ENCODE assay signal across 13 cellular contexts in genomic region chr7:140541176-140541512, GRCh38.
DNase-seq lines count a peak whose midpoint lies in the region; FAIRE-seq and TF ChIP-seq lines count a peak whose summit lies in the region.
"Had no signal": no experiment of that assay in that cellular context is flagged by ENCODE, and none has a peak within 500 bp of the region (broad histone marks: within the 10 kb centered on the region; RNA-seq: fewer than 3 reads in every experiment).

No MANE protein-coding gene starts in this region.

- no peak overlapping the region for H3K56ac ChIP-seq in H1 (replicated peaks; ENCODE audit: insufficient read length, low read depth, low read length)

- peak overlapping the region; percentile 95 for H2BK5ac ChIP-seq in H1 (ENCODE audit: low read depth, low read length)

- peak overlapping the region; percentile 93 for H3K27ac Mint-ChIP-seq in type B pancreatic cell
- H3K27ac Mint-ChIP-seq: activated CD4-positive, alpha-beta memory T cell treated with anti-CD3 and anti-CD28 coated beads for 36 hours had no signal

- no peaks in the 10 kb centered on the region for H3K79me2 ChIP-seq in H1 (ENCODE audit: control insufficient read depth in 1 of 2, insufficient read depth in 2 of 2, low read length in 2 of 2)

- TF ChIP-seq RAD21 in H1 (IDR thresholded peaks at IDR 0.05 in 1 of 2, conservative IDR thresholded peaks at IDR 0.05 in 1 of 2; ENCODE audit: low read depth in 2 of 2, low read length in 2 of 2), result no peak

- no peak overlapping the region; the same call in 1 of the 2 replicates for H2AFZ ChIP-seq in H1 (ENCODE audit: low read length)

- H3K23me2 ChIP-seq in H1 (ENCODE audit: low read depth, low read length), result peaks cover 6% of the 10 kb centered on the region; the same call in 1 of the 2 replicates

- H4K91ac ChIP-seq in H1 (replicated peaks; ENCODE audit: insufficient read length, low read length), result peak overlapping the region; percentile 72

- no peak for FAIRE-seq in H1 (lab: Jason Lieb, UNC)
- FAIRE-seq: D721Med had no signal

- peak overlapping the region; percentile 71 for H2BK120ac ChIP-seq in H1 (replicated peaks; ENCODE audit: low read depth, low read length)

- H3K27me3 Mint-ChIP-seq in type B pancreatic cell, result no peaks in the 10 kb centered on the region
- H3K27me3 Mint-ChIP-seq: activated CD4-positive, alpha-beta memory T cell treated with anti-CD3 and anti-CD28 coated beads for 36 hours had no signal

- H2BK15ac ChIP-seq in H1 (ENCODE audit: low read length), result no peak overlapping the region

- H3K9me3 ChIP-seq in Peyer's patch (no peaks in the 10 kb centered on the region), H1 (ENCODE audit: insufficient read depth in 2 of 2, low read depth in 1 of 2, low read length in 1 of 2) (no peaks in the 10 kb centered on the region), muscle layer of colon (ENCODE audit: low read length) (no peaks in the 10 kb centered on the region)

- H4K5ac ChIP-seq in H1 (ENCODE audit: insufficient read length, low read depth, low read length), result peak overlapping the region; percentile 26

- 0 out of 2 replicates have a peak overlapping the region, but pooled peaks have one; percentile 75 for H2AK5ac ChIP-seq in H1 (ENCODE audit: low read depth, low read length)

- H2BK20ac ChIP-seq in H1 (ENCODE audit: low read length), result peak overlapping the region; percentile 61

- CTCF ChIA-PET in H1 (lab: Charles Lee; ENCODE audit: partially characterized antibody), result interaction anchor here (0.6 to 2.7 kb wide), 3 partner anchors 14 to 42 kb away, joined by 3 to 10 read pairs (median 4); no protein-coding TSS in a partner anchor

- no peak overlapping the region for H3K14ac ChIP-seq in H1 (ENCODE audit: insufficient read length)

- H3K36me3 ChIP-seq in Peyer's patch (no peaks in the 10 kb centered on the region), H1 (ENCODE audit: control insufficient read depth in 2 of 4, insufficient read depth in 4 of 4, low read length in 3 of 4) (no peaks in the 10 kb centered on the region), muscle layer of colon (ENCODE audit: insufficient read depth, low read length) (no peaks in the 10 kb centered on the region)

- no peak overlapping the region for H4K8ac ChIP-seq in H1 (ENCODE audit: extremely low read depth, insufficient read depth, low read length)

- peak overlapping the region; percentile 60; the same call in 1 of the 2 replicates for H3K18ac ChIP-seq in H1 (ENCODE audit: extremely low read depth, low read length)

- H3K27ac ChIP-seq in Peyer's patch, result peak overlapping the region in 3 of 4 donors; percentile 43 to 71 (median 67)
- H3K27ac ChIP-seq in H1 (ENCODE audit: low read depth, low read length), result peak overlapping the region; percentile 66; the same call in 1 of the 2 replicates
- H3K27ac ChIP-seq in muscle layer of colon (ENCODE audit: low read depth, low read length), result peak overlapping the region; percentile 49

- no peak for TF ChIP-seq CTCF in Peyer's patch (IDR thresholded peaks at IDR 0.05)
- no peak for TF ChIP-seq CTCF in H1 (IDR thresholded peaks at IDR 0.05; ENCODE audit: control extremely low read depth in 1 of 3, insufficient read depth in 1 of 3, low read depth in 1 of 3, low read length in 3 of 3)
- no peak for TF ChIP-seq CTCF in type B pancreatic cell (conservative IDR thresholded peaks at IDR 0.05)

- H3K23ac ChIP-seq in H1 (ENCODE audit: insufficient read length), result no peak overlapping the region

- no peaks in the 10 kb centered on the region for H4K20me1 ChIP-seq in H1 (replicated peaks in 1 of 2; ENCODE audit: control insufficient read depth in 1 of 2, insufficient read depth in 2 of 2, low read length in 2 of 2)

- peaks cover 38% of the 10 kb centered on the region for H3K4me1 Mint-ChIP-seq in type B pancreatic cell (ENCODE audit: unreplicated experiment)
- H3K4me1 Mint-ChIP-seq: central memory CD8-positive, alpha-beta T cell had no signal

- H3K27me3 ChIP-seq in Peyer's patch (no peaks in the 10 kb centered on the region), H1 (replicated peaks in 1 of 4; ENCODE audit: control insufficient read depth in 3 of 4, extremely low read depth in 1 of 4, insufficient read depth in 3 of 4, low read length in 3 of 4) (no peaks in the 10 kb centered on the region), muscle layer of colon (ENCODE audit: control insufficient read depth in 1 of 2, insufficient read depth in 2 of 2, low read length in 2 of 2) (no peaks in the 10 kb centered on the region)

- H3K36me3 Mint-ChIP-seq in type B pancreatic cell, result peaks cover 17% of the 10 kb centered on the region
- H3K36me3 Mint-ChIP-seq: activated CD4-positive, alpha-beta memory T cell treated with anti-CD3 and anti-CD28 coated beads for 36 hours had no signal

- H3K79me1 ChIP-seq in H1 (ENCODE audit: low read depth, low read length), result no peaks in the 10 kb centered on the region

- H3K9me3 Mint-ChIP-seq in type B pancreatic cell, result no peaks in the 10 kb centered on the region
- H3K9me3 Mint-ChIP-seq: activated CD4-positive, alpha-beta memory T cell treated with anti-CD3 and anti-CD28 coated beads for 36 hours; central memory CD8-positive, alpha-beta T cell had no signal

- H3K4me3 ChIP-seq in Peyer's patch (no peak overlapping the region), H1 (ENCODE audit: extremely low read depth in 1 of 4, insufficient read depth in 2 of 4, low read depth in 3 of 4, low read length in 4 of 4) (peak overlapping the region in 2 of 4 experiments; percentile 22 to 48; a peak in 4 of 8 replicates), muscle layer of colon (ENCODE audit: low read depth in 1 of 2, low read length in 2 of 2) (no peak overlapping the region)
- H3K4me3 ChIP-seq: K562 had no signal

- no peak for DNase-seq in Peyer's patch
- DNase-seq in H1 (ENCODE audit: low read depth in 1 of 2, low spot score in 2 of 2), result no peak
- no peak for DNase-seq in type B pancreatic cell (ENCODE audit: extremely low spot score, unreplicated experiment)
- no peak for DNase-seq in CD1c-positive myeloid dendritic cell (ENCODE audit: extremely low spot score)
- DNase-seq in kidney tubule cell (ENCODE audit: low spot score), result no peak
- DNase-seq in HCEC 1CT, result no peak
- DNase-seq: activated CD4-positive, alpha-beta memory T cell treated with anti-CD3 and anti-CD28 coated beads for 36 hours; activated effector memory CD4-positive, alpha-beta T cell treated with Interleukin-2 at 50 U/mL for 16 hours; stimulated activated CD4-positive, alpha-beta T cell treated with anti-CD3 and anti-CD28 coated beads, Interleukin-4, amount 100 ng/mL, for 4 hours had no signal

- H2BK12ac ChIP-seq in H1 (ENCODE audit: low read depth, low read length), result peak overlapping the region; percentile 68

- peaks cover 0 to 28% (median 0%) of the 10 kb centered on the region in 4 donors for H3K4me1 ChIP-seq in Peyer's patch
- peaks cover 6 to 22% (median 8%) of the 10 kb centered on the region in 4 experiments for H3K4me1 ChIP-seq in H1 (replicated peaks in 1 of 4; ENCODE audit: control insufficient read depth in 3 of 4, insufficient read depth in 4 of 4, low read length in 3 of 4)
- H3K4me1 ChIP-seq in muscle layer of colon (ENCODE audit: insufficient read depth, low read length), result peaks cover 18% of the 10 kb centered on the region

- H3K9ac ChIP-seq in H1 (replicated peaks in 1 of 4; ENCODE audit: extremely low read depth in 1 of 4, low read depth in 3 of 4, low read length in 3 of 4) (no peak overlapping the region), muscle layer of colon (ENCODE audit: low read length) (no peak overlapping the region)

- TF ChIP-seq POLR2A in Peyer's patch (IDR thresholded peaks at IDR 0.05) (no peak), H1 (IDR thresholded peaks at IDR 0.05; ENCODE audit: control extremely low read depth in 1 of 2, low read depth in 2 of 2, low read length in 2 of 2) (no peak)

- peak overlapping the region; percentile 76 to 79 for H3K4me2 ChIP-seq in H1 (ENCODE audit: insufficient read depth in 1 of 2, low read depth in 2 of 2, low read length in 2 of 2)

- no peak for TF ChIP-seq EP300 in H1 (IDR thresholded peaks at IDR 0.05; ENCODE audit: borderline replicate concordance in 1 of 2, low read depth in 2 of 2, low read length in 2 of 2)

- no peak overlapping the region for H3K4ac ChIP-seq in H1 (replicated peaks; ENCODE audit: insufficient read length, low read depth, low read length)

- POLR2A ChIA-PET in H1 (lab: Charles Lee; ENCODE audit: partially characterized antibody), result interaction anchor here (0.7 to 1.1 kb wide), 4 partner anchors 8 to 421 kb away, joined by 3 to 6 read pairs (median 4); no protein-coding TSS in a partner anchor

- 44% methylated on average over 3 of the region's 4 CpGs; no CpG with 5 or more reads in 1 of the 2 experiments for WGBS in H1 (ENCODE audit: extremely low coverage in 1 of 2, insufficient coverage in 1 of 2, insufficient read length in 1 of 2, insufficient replicate concordance in 2 of 2, low coverage in 1 of 2, low lambda C conversion rate in 2 of 2, missing lambda C conversion rate in 1 of 2), 2 experiments

- H3K4me3 Mint-ChIP-seq in type B pancreatic cell, result peak overlapping the region; percentile 79
- H3K4me3 Mint-ChIP-seq: activated CD4-positive, alpha-beta memory T cell treated with anti-CD3 and anti-CD28 coated beads for 36 hours; central memory CD8-positive, alpha-beta T cell had no signal

TF ChIP-seq in H1, 55 proteins besides CTCF, POLR2A, EP300 and RAD21:
- TF ChIP-seq HDAC6 (IDR thresholded peaks at IDR 0.05; ENCODE audit: low read depth, low read length), result no peak
- TF ChIP-seq YY1 (IDR thresholded peaks at IDR 0.05; ENCODE audit: low read depth, low read length), result no peak
- TF ChIP-seq GABPA (IDR thresholded peaks at IDR 0.05; ENCODE audit: borderline replicate concordance, insufficient read depth, low read length), result no peak
- no peak for TF ChIP-seq HDAC2 (IDR thresholded peaks at IDR 0.05; ENCODE audit: borderline replicate concordance in 1 of 2, low read depth in 2 of 2, low read length in 2 of 2)
- TF ChIP-seq SP4 (IDR thresholded peaks at IDR 0.05; ENCODE audit: low read length), result no peak
- no peak for TF ChIP-seq CREB1 (IDR thresholded peaks at IDR 0.05)
